21 cellular contexts compared by ENCODE assay signal in the genomic region with DNA sequence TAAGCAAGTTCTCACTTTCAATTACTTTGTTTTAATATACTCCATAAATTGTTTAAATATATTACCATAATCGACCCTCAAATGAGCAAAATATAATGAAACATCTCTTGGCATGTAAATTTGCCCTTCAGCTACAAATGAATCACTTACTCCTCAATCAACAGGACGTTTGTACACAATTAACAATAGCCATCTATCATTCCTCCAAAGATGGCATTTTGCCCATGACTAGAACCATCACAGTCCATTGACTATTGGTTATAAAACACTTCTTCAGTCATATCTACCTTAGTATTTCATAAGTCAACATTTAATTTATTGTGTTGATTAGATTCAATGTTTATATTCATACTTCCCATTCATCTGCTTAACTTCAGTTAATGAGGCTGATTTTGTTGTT.
A peak's percentile ranks its signal among the peaks of the same experiment; 100 is the strongest.
DNase-seq lines count a peak whose midpoint lies in the region; ATAC-seq, FAIRE-seq and TF ChIP-seq lines count a peak whose summit lies in the region.
"Had no signal": no experiment of that assay in that cellular context is flagged by ENCODE, and none has a peak within 500 bp of the region (broad histone marks: within the 10 kb centered on the region; RNA-seq: fewer than 3 reads in every experiment).

No MANE protein-coding gene starts in this region.

- no peaks in the 10 kb centered on the region for H3K9me3 ChIP-seq in effector memory CD4-positive, alpha-beta T cell (ENCODE audit: control insufficient read depth, low read length)

- ATAC-seq in GM21528 (IDR thresholded peaks at IDR 0.05; ENCODE audit: low FRiP score, unreplicated experiment) = no peak
- ATAC-seq in GM18907 (IDR thresholded peaks at IDR 0.05; ENCODE audit: unreplicated experiment) = no peak
- ATAC-seq in GM21367 (IDR thresholded peaks at IDR 0.05; ENCODE audit: unreplicated experiment) = no peak
- ATAC-seq: HCT116 had no signal

- no peak for FAIRE-seq in bronchial epithelial cell (lab: Jason Lieb, UNC)
- FAIRE-seq: G401.6, GM12891, GM19239, H54 had no signal

- H3K27me3 ChIP-seq in bronchial epithelial cell (ENCODE audit: control insufficient read depth, insufficient read depth, low read length) = no peaks in the 10 kb centered on the region
- no peaks in the 10 kb centered on the region for H3K27me3 ChIP-seq in effector memory CD4-positive, alpha-beta T cell (replicated peaks; ENCODE audit: control insufficient read depth, insufficient read depth, low read length, poor library complexity, severe bottlenecking)

- TF ChIP-seq CTCF in bronchial epithelial cell (IDR thresholded peaks at IDR 0.05; ENCODE audit: insufficient read depth, low read length, severe bottlenecking) = no peak

- H3K36me3 ChIP-seq in bronchial epithelial cell (ENCODE audit: control insufficient read depth, insufficient read depth, low read length) = no peaks in the 10 kb centered on the region
- no peaks in the 10 kb centered on the region for H3K36me3 ChIP-seq in effector memory CD4-positive, alpha-beta T cell (ENCODE audit: control insufficient read depth, insufficient read depth, low read length)

- no peaks in the 10 kb centered on the region for H3K4me1 ChIP-seq in effector memory CD4-positive, alpha-beta T cell (ENCODE audit: control insufficient read depth, insufficient read depth, low read length, poor library complexity, severe bottlenecking)

- no peak overlapping the region for H3K4me3 ChIP-seq in bronchial epithelial cell (ENCODE audit: low read depth, low read length)
- no peak overlapping the region for H3K4me3 ChIP-seq in effector memory CD4-positive, alpha-beta T cell (ENCODE audit: insufficient read depth, low read depth, low read length, poor library complexity, severe bottlenecking)
- H3K4me3 ChIP-seq: GM23248 had no signal

- peak; percentile 23 for DNase-seq in Ammon's horn (ENCODE audit: low spot score)
- DNase-seq in NCI-H446 (lab: John Stamatoyannopoulos, UW) = peak; percentile 34
- peak; percentile 3 for DNase-seq in bronchial epithelial cell (ENCODE audit: low read depth)
- DNase-seq in midbrain (lab: John Stamatoyannopoulos, UW) = peak; percentile 16
- DNase-seq in effector memory CD4-positive, alpha-beta T cell = no peak
- DNase-seq: ACHN; C1 segment of cervical spinal cord; CD4-positive, alpha-beta T cell; DMS153; DMS79 treated with DMSO at 0.1 percent for 48 hours; EL; GM23248 had no signal

- H3K27ac ChIP-seq in effector memory CD4-positive, alpha-beta T cell (ENCODE audit: insufficient read depth, low read length, poor library complexity, severe bottlenecking) = no peak overlapping the region
- H3K27ac ChIP-seq: GM23248, HL-60 had no signal

Comparison
In these comparisons a context has a peak if more than half of its experiments do, and no peak if none do; other contexts are left out.
1. DNase-seq: peak in Ammon's horn (single experiment), NCI-H446 (2 of 2), bronchial epithelial cell (single experiment) and midbrain (single experiment); none in effector memory CD4-positive, alpha-beta T cell (0 of 3).